In genomic region chr12:113241191-113242017, GRCh38 we compare ENCODE assay signal across 1 cellular context.
TF ChIP-seq lines count a peak whose summit lies in the region.

No MANE protein-coding gene starts in this region.

TF ChIP-seq in H1, 55 proteins besides CTCF, POLR2A, EP300 and RAD21:
- TF ChIP-seq CEBPB (IDR thresholded peaks at IDR 0.05; ENCODE audit: low read depth, low read length) (no peak), KDM5A (IDR thresholded peaks at IDR 0.05; ENCODE audit: low read length) (no peak), TCF12 (IDR thresholded peaks at IDR 0.05; ENCODE audit: low read depth, low read length) (no peak), KDM4A (IDR thresholded peaks at IDR 0.05; ENCODE audit: low read depth, low read length, severe bottlenecking) (no peak), CTBP2 (IDR thresholded peaks at IDR 0.05; ENCODE audit: borderline replicate concordance, insufficient read depth, insufficient read length, low read length) (no peak), BRCA1 (IDR thresholded peaks at IDR 0.05; ENCODE audit: low read depth, low read length) (no peak), SIX5 (IDR thresholded peaks at IDR 0.05; ENCODE audit: low read depth, low read length) (no peak), NRF1 (IDR thresholded peaks at IDR 0.05; ENCODE audit: low read depth, low read length) (no peak), SAP30 (IDR thresholded peaks at IDR 0.05; ENCODE audit: insufficient read depth, insufficient replicate concordance, low read length) (no peak)
TF ChIP-seq in H1: peak in this region for 0.
